Comparison of ENCODE assay signal across 22 cellular contexts in the genomic region with DNA sequence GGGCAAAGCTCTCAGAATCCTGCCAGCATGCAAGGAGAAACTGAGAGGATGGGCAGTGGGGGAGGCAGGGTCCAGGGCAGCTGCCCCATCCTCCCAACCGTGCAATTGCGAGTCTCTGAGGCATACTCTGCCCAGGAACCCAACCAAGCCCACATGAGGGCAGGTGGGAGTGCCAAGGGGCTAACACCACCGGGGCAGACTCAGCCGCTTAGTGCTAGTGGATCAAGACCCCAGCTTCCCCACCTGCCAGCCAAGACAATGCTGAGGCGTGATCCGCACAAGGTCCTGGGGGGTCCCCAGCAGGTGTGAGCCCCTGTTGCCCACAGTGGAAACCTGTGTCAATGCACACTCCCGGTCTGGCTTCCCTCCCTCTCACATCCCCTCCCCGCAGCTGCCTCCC.
"Had no signal": no experiment of that assay in that cellular context is flagged by ENCODE, and none has a peak within 500 bp of the region (broad histone marks: within the 10 kb centered on the region; RNA-seq: fewer than 3 reads in every experiment).

No MANE protein-coding gene starts in this region.

- H3K4me3 Mint-ChIP-seq: dendritic cell treated with granulocyte-macrophage colony-stimulating factor and Interleukin-4, amounts not matched to agents 40 ng/mL and 50 ng/mL, for 4 days; memory B cell; neural crest cell; stimulated activated naive CD8-positive, alpha-beta T cell treated with anti-CD3 and anti-CD28 coated beads, Interleukin-15, amount 100 ng/mL, for 72 hours had no signal

- H3K27me3 ChIP-seq: uterus had no signal

- ATAC-seq: left lobe of liver; stimulated activated naive CD8-positive, alpha-beta T cell treated with anti-CD3 and anti-CD28 coated beads, Interleukin-15, amount 100 ng/mL, for 72 hours had no signal

- H3K4me1 ChIP-seq: uterus had no signal

- H3K36me3 ChIP-seq: esophagus squamous epithelium, right lobe of liver, suprapubic skin, transverse colon, upper lobe of right lung, uterus had no signal

- H3K9me3 Mint-ChIP-seq: dendritic cell treated with granulocyte-macrophage colony-stimulating factor and Interleukin-4, amounts not matched to agents 40 ng/mL and 50 ng/mL, for 4 days; memory B cell; neural crest cell; stimulated activated naive CD8-positive, alpha-beta T cell treated with anti-CD3 and anti-CD28 coated beads, Interleukin-15, amount 100 ng/mL, for 72 hours had no signal

- H2AFZ ChIP-seq: parathyroid adenoma had no signal

- H3K9ac ChIP-seq: parathyroid adenoma had no signal

- H3K36me3 Mint-ChIP-seq: memory B cell had no signal

- H3K9me3 ChIP-seq: esophagus squamous epithelium, right lobe of liver, suprapubic skin, transverse colon, upper lobe of right lung, uterus had no signal

- H3K27ac ChIP-seq: esophagus squamous epithelium, parathyroid adenoma, right lobe of liver, suprapubic skin, transverse colon, upper lobe of right lung, uterus had no signal

- H3K27ac Mint-ChIP-seq: dendritic cell treated with granulocyte-macrophage colony-stimulating factor and Interleukin-4, amounts not matched to agents 40 ng/mL and 50 ng/mL, for 4 days; memory B cell; progenitor cell of endocrine pancreas; stimulated activated naive CD8-positive, alpha-beta T cell treated with anti-CD3 and anti-CD28 coated beads, Interleukin-15, amount 100 ng/mL, for 72 hours had no signal

- H3K79me2 ChIP-seq: parathyroid adenoma had no signal

- DNase-seq: effector memory CD4-positive, alpha-beta T cell; esophagus squamous epithelium; foreskin melanocyte; glutamatergic neuron; kidney; right lobe of liver; small intestine; stimulated activated CD4-positive, alpha-beta T cell treated with anti-CD3 and anti-CD28 coated beads, Interleukin-15, amount 100 ng/mL, for 24 hours; stimulated activated CD4-positive, alpha-beta T cell treated with anti-CD3 and anti-CD28 coated beads, Interleukin-2, amount 100 ng/mL, for 48 hours; stimulated activated naive CD4-positive, alpha-beta T cell; stimulated activated naive CD8-positive, alpha-beta T cell treated with anti-CD3 and anti-CD28 coated beads, Interleukin-15, amount 100 ng/mL, for 72 hours; transverse colon; upper lobe of right lung; uterus had no signal

- H3K4me3 ChIP-seq: esophagus squamous epithelium, lung, right lobe of liver, suprapubic skin, transverse colon, upper lobe of right lung, uterus had no signal
